ENCODE assay signal across 9 cellular contexts in the genomic region with DNA sequence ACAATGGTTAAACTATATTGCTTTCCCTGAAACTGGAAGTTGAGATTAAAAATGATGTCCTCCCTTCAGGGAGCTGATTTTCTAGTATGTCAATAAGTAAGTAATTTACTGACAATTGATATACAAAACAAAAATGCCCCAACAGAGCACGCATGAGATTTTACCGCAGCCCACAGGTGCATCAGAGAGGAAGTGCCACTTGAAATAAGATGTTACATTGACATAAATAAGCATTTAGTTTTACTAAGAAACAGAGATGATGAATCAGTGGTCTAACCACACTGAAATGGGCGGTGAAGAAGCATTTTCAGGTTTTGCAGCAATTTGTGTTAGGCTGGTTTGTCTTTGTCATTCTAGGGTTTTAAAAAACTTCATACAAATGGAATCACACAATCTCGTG. TPM values are rescaled to one million over a fixed set of nuclear protein-coding genes. Genes with fewer than 3 reads are reported as not detected.
DNase-seq lines count a peak whose midpoint lies in the region; ATAC-seq and TF ChIP-seq lines count a peak whose summit lies in the region.
"Had no signal": no experiment of that assay in that cellular context is flagged by ENCODE, and none has a peak within 500 bp of the region (broad histone marks: within the 10 kb centered on the region; RNA-seq: fewer than 3 reads in every experiment).

No MANE protein-coding gene starts in this region.

- peaks cover 2% of the 10 kb centered on the region for H3K27me3 Mint-ChIP-seq in GM23338 (ENCODE audit: insufficient read depth, low read depth, poor library complexity)

- H3K27me3 ChIP-seq in GM23338 (ENCODE audit: insufficient read depth) = no peaks in the 10 kb centered on the region

- peak; percentile 63 to 65 for DNase-seq in activated CD4-positive, alpha-beta T cell treated with anti-CD3 and anti-CD28 coated beads, Interleukin-2, amount 50 U/mL, for 4 hours
- peak; percentile 56 to 68 (median 63) for DNase-seq in stimulated activated CD4-positive, alpha-beta T cell treated with anti-CD3 and anti-CD28 coated beads, Interleukin-12 subunit alpha, Interleukin-12 subunit beta, amount 100 ng/mL, for 48 hours (ENCODE audit: low read depth in 2 of 3, low spot score in 1 of 3)
- no peak for DNase-seq in GOT3 (lab: John Stamatoyannopoulos, UW)
- no peak for DNase-seq in GM23338 (ENCODE audit: low spot score)
- DNase-seq in inferior parietal cortex (ENCODE audit: extremely low spot score) = no peak
- no peak for DNase-seq in NCI-H2171 treated with DMSO at 0.1 percent for 48 hours (lab: John Stamatoyannopoulos, UW)
- DNase-seq: IMR-90 had no signal

- no peaks in the 10 kb centered on the region for H3K79me2 ChIP-seq in GM23338 (replicated peaks; ENCODE audit: insufficient read depth)

- peak; percentile 82 for ATAC-seq in GM19351 (IDR thresholded peaks at IDR 0.05; ENCODE audit: unreplicated experiment)
- ATAC-seq in HG03280 (IDR thresholded peaks at IDR 0.05; ENCODE audit: unreplicated experiment) = peak; percentile 80
- ATAC-seq in GM23338 = no peak

- H3K36me3 ChIP-seq in GM23338 (ENCODE audit: insufficient read depth) = no peaks in the 10 kb centered on the region

- no peak overlapping the region for H3K4me3 Mint-ChIP-seq in GM23338

- H4K20me1 ChIP-seq in GM23338 (replicated peaks; ENCODE audit: insufficient read depth) = no peaks in the 10 kb centered on the region

- H3K4me1 ChIP-seq in GM23338 (ENCODE audit: insufficient read depth) = peaks cover 7% of the 10 kb centered on the region

- H3K27ac ChIP-seq in GM23338 (ENCODE audit: low read depth) = no peak overlapping the region

- no peaks in the 10 kb centered on the region for H3K36me3 Mint-ChIP-seq in GM23338 (ENCODE audit: low read depth)

- H3K4me3 ChIP-seq in GM23338 = no peak overlapping the region

- H3K9me2 ChIP-seq in GM23338 (ENCODE audit: insufficient read depth) = peaks cover 5% of the 10 kb centered on the region; the same call in 1 of the 2 replicates

- peaks cover 8% of the 10 kb centered on the region; the same call in 2 of the 3 replicates for H3K4me1 Mint-ChIP-seq in GM23338

- no peaks in the 10 kb centered on the region for H3F3A ChIP-seq in GM23338 (replicated peaks; ENCODE audit: low read depth)

- H2AFZ ChIP-seq in GM23338 = no peak overlapping the region

- H3K9me3 Mint-ChIP-seq in GM23338 = no peaks in the 10 kb centered on the region

- H3K27ac Mint-ChIP-seq in GM23338 = no peak overlapping the region

- H3K4me2 ChIP-seq in GM23338 = no peak overlapping the region

- TF ChIP-seq CTCF in GM23338 (conservative IDR thresholded peaks at IDR 0.05; ENCODE audit: low read depth in 2 of 2) = no peak

TF ChIP-seq in GM23338, 12 proteins besides CTCF, POLR2A, EP300 and RAD21:
- TF ChIP-seq, protein P1, sequence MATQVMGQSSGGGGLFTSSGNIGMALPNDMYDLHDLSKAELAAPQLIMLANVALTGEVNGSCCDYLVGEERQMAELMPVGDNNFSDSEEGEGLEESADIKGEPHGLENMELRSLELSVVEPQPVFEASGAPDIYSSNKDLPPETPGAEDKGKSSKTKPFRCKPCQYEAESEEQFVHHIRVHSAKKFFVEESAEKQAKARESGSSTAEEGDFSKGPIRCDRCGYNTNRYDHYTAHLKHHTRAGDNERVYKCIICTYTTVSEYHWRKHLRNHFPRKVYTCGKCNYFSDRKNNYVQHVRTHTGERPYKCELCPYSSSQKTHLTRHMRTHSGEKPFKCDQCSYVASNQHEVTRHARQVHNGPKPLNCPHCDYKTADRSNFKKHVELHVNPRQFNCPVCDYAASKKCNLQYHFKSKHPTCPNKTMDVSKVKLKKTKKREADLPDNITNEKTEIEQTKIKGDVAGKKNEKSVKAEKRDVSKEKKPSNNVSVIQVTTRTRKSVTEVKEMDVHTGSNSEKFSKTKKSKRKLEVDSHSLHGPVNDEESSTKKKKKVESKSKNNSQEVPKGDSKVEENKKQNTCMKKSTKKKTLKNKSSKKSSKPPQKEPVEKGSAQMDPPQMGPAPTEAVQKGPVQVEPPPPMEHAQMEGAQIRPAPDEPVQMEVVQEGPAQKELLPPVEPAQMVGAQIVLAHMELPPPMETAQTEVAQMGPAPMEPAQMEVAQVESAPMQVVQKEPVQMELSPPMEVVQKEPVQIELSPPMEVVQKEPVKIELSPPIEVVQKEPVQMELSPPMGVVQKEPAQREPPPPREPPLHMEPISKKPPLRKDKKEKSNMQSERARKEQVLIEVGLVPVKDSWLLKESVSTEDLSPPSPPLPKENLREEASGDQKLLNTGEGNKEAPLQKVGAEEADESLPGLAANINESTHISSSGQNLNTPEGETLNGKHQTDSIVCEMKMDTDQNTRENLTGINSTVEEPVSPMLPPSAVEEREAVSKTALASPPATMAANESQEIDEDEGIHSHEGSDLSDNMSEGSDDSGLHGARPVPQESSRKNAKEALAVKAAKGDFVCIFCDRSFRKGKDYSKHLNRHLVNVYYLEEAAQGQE (IDR thresholded peaks at IDR 0.05; ENCODE audit: unreplicated experiment) = no peak
TF ChIP-seq in GM23338: peak in this region for 0.

RNA-seq across cellular contexts. Expression of a gene that starts 8.8 kb away (rescaled TPM):
- total RNA-seq in GM23338 (2014; rRNA removed; shearing (Covaris generic)) = not detected in 2 replicates
- polyA plus RNA-seq in GM23338 (2016; fragmentation: Nextera tagmentation; extraction: Ambion mirVana) = not detected in 2 replicates
- total RNA-seq: IMR-90 had no signal
- polyA plus RNA-seq: IMR-90 had no signal

RNA-seq across cellular contexts. Expression of a gene that starts 19.0 kb away (rescaled TPM):
- total RNA-seq in GM23338 (2014; rRNA removed; shearing (Covaris generic)) = not detected in 2 replicates
- 0.12 TPM in 1 of 2 replicates, not detected in the other for polyA plus RNA-seq in GM23338 (2016; fragmentation: Nextera tagmentation; extraction: Ambion mirVana)
- total RNA-seq: IMR-90 had no signal
- polyA plus RNA-seq: IMR-90 had no signal

Comparison
In these comparisons a context has a peak if more than half of its experiments do, and no peak if none do; other contexts are left out.
1. DNase-seq: peak in activated CD4-positive, alpha-beta T cell treated with anti-CD3 and anti-CD28 coated beads, Interleukin-2, amount 50 U/mL, for 4 hours (2 of 2) and stimulated activated CD4-positive, alpha-beta T cell treated with anti-CD3 and anti-CD28 coated beads, Interleukin-12 subunit alpha, Interleukin-12 subunit beta, amount 100 ng/mL, for 48 hours (3 of 3); none in GOT3 (single experiment), GM23338 (single experiment), inferior parietal cortex (single experiment) and NCI-H2171 treated with DMSO at 0.1 percent for 48 hours (single experiment).